ENCODE assay signal across 8 cellular contexts in the genomic region with DNA sequence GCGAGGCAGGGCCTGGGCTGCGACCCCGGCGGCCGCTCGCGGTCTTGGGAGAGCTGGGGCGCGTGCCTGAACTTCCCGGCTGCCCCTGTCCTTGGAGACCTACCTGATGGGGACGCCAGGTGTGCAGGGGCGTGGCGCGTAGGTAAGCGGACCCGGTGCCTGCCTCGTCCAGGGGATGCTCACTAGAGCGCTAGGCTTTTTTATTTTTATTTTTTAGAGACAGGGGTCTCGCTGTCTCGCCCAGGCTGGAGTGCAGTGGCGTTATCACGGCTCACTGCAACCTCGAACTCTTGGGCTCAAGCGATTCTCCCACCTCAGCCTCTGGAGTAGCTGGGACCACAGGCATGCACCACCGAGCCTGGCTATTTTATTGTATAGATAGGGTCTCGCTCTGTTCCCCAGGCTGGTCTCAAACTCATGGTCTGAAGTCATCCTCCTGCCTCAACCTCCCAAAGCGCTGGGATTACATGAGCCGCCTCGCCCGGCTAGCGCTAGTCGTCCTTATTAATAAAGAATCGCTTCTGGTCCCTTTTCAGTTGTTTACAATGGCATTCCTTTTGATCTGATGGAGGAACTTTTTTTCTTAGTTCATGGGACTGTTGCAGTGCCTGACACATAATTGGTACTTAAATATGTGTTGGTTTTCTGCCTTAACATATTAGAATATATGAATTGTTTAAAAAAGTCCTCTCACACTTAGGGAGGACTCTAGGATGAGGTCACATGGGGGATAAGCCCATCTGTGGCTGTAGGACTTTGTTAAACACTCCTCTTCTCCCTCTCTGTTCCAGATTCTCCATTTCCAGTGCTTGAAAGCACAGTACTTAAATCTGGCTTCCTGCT. TPM values are rescaled to one million over a fixed set of nuclear protein-coding genes. Genes with fewer than 3 reads are reported as not detected.
DNase-seq lines count a peak whose midpoint lies in the region; ATAC-seq and TF ChIP-seq lines count a peak whose summit lies in the region.

No MANE protein-coding gene starts in this region.

- H3K27ac ChIP-seq in heart left ventricle (peak overlapping the region; percentile 90 to 99 (median 98)), WERI-Rb-1 (peak overlapping the region; percentile 92), right cardiac atrium (ENCODE audit: low read length) (peak overlapping the region; percentile 91), smooth muscle cell (ENCODE audit: low read depth) (peak overlapping the region; percentile 17)

- 9 to 26% (median 11%) methylated on average over 13 to 33 of the region's 33 CpGs for WGBS in heart left ventricle, 4 donors
- WGBS in right cardiac atrium: 9% methylated on average over 33 of the region's 33 CpGs
- 3% methylated on average over 25 of the region's 33 CpGs for WGBS in smooth muscle cell (ENCODE audit: low lambda C conversion rate)

- no peak for TF ChIP-seq CTCF in heart left ventricle (IDR thresholded peaks at IDR 0.05)
- no peak for TF ChIP-seq CTCF in WERI-Rb-1 (IDR thresholded peaks at IDR 0.05; ENCODE audit: low read depth, low read length)
- no peak for TF ChIP-seq CTCF in smooth muscle cell (IDR thresholded peaks at IDR 0.05; ENCODE audit: borderline replicate concordance, insufficient read depth, poor library complexity, severe bottlenecking)

- peaks cover 11% of the 10 kb centered on the region for H3K79me2 ChIP-seq in smooth muscle cell (ENCODE audit: low read depth)

- DNase-seq in heart left ventricle (no peak), left cardiac atrium (no peak), WERI-Rb-1 (no peak), right cardiac atrium (no peak), smooth muscle cell (lab: John Stamatoyannopoulos, UW; ENCODE audit: unreplicated experiment) (no peak), NCI-H2107 (lab: John Stamatoyannopoulos, UW) (no peak), NCI-H345 (lab: John Stamatoyannopoulos, UW) (no peak)

- ATAC-seq in heart left ventricle (no peak), left cardiac atrium (no peak), right cardiac atrium (no peak), GM21717 (IDR thresholded peaks at IDR 0.05; ENCODE audit: unreplicated experiment) (no peak)

- intact Hi-C loops in heart left ventricle (cut with DNase I) (loop anchor here in 6 of 10 donors (5.0 to 10.0 kb wide), 4 partner anchors 59 to 168 kb away; a partner anchor contains a TSS), left cardiac atrium (cut with DNase I) (no loop called here), right cardiac atrium (cut with DNase I) (no loop called here)

- H3K9ac ChIP-seq in smooth muscle cell (ENCODE audit: low read depth): peak overlapping the region; percentile 72

- H3K4me1 ChIP-seq in heart left ventricle (peaks cover 0 to 26% (median 14%) of the 10 kb centered on the region in 12 donors), right cardiac atrium (ENCODE audit: control insufficient read depth, insufficient read depth, low read length) (peaks cover 6% of the 10 kb centered on the region), smooth muscle cell (ENCODE audit: low read depth) (peaks cover 24% of the 10 kb centered on the region)

- H2AFZ ChIP-seq in smooth muscle cell (ENCODE audit: low read depth): peak overlapping the region; percentile 54

- no peak for TF ChIP-seq POLR2A in heart left ventricle (IDR thresholded peaks at IDR 0.05)

- H3K4me2 ChIP-seq in smooth muscle cell: peak overlapping the region; percentile 97

- H3K36me3 ChIP-seq in heart left ventricle (peaks cover 0 to 32% (median 21%) of the 10 kb centered on the region in 9 donors), WERI-Rb-1 (peaks cover 31% of the 10 kb centered on the region), smooth muscle cell (ENCODE audit: low read depth) (peaks cover 18% of the 10 kb centered on the region)

- no peaks in the 10 kb centered on the region for H3K9me3 ChIP-seq in heart left ventricle
- no peaks in the 10 kb centered on the region for H3K9me3 ChIP-seq in WERI-Rb-1 (ENCODE audit: severe bottlenecking)
- H3K9me3 ChIP-seq in right cardiac atrium (ENCODE audit: control insufficient read depth, low read length): no peaks in the 10 kb centered on the region
- H3K9me3 ChIP-seq in smooth muscle cell (replicated peaks; ENCODE audit: low read depth): no peaks in the 10 kb centered on the region

- no peaks in the 10 kb centered on the region for H3K27me3 ChIP-seq in heart left ventricle
- no peaks in the 10 kb centered on the region for H3K27me3 ChIP-seq in WERI-Rb-1 (ENCODE audit: insufficient read depth, low read depth, severe bottlenecking)
- no peaks in the 10 kb centered on the region for H3K27me3 ChIP-seq in right cardiac atrium (ENCODE audit: control insufficient read depth, insufficient read depth)
- no peaks in the 10 kb centered on the region for H3K27me3 ChIP-seq in smooth muscle cell (ENCODE audit: low read depth)

- peaks cover 4% of the 10 kb centered on the region for H3F3A ChIP-seq in smooth muscle cell (ENCODE audit: low read depth)

- H4K20me1 ChIP-seq in smooth muscle cell (ENCODE audit: low read depth): no peaks in the 10 kb centered on the region

- H3K4me3 ChIP-seq in heart left ventricle: peak overlapping the region; percentile 73 to 97 (median 86)
- peak overlapping the region; percentile 52 for H3K4me3 ChIP-seq in WERI-Rb-1 (ENCODE audit: low read depth, low read length)
- H3K4me3 ChIP-seq in right cardiac atrium (ENCODE audit: low read length): peak overlapping the region; percentile 83
- H3K4me3 ChIP-seq in smooth muscle cell: peak overlapping the region; percentile 95

RNA-seq across cellular contexts. Expression of a gene that starts 0.8 kb away (rescaled TPM):
- 10 to 100 TPM in 4 of 9 donors, 1 to 10 TPM in 5; 3.6 to 15.2 (median 8.7) TPM for total RNA-seq in heart left ventricle
- polyA plus RNA-seq in heart left ventricle: 1 to 10 TPM; 1.5 to 5.3 TPM
- 10 to 100 TPM; 13.4 to 13.8 TPM for total RNA-seq in left cardiac atrium
- total RNA-seq in right cardiac atrium: 10 to 100 TPM in 2 of 4 donors, 1 to 10 TPM in 2; 8.7 to 13.3 (median 11.3) TPM
- 3.2 TPM for polyA plus RNA-seq in right cardiac atrium
- 26.4 and 50.0 TPM in 2 replicates for total RNA-seq in smooth muscle cell
- 5.8 and 7.2 TPM in 2 replicates for polyA plus RNA-seq in smooth muscle cell

Comparison
In these comparisons a context has a peak if more than half of its experiments do, and no peak if none do; other contexts are left out.
1. intact Hi-C loops: an anchor here in heart left ventricle (5.0 to 10.0 kb wide); none called in left cardiac atrium and right cardiac atrium.
2. H3K27ac ChIP-seq: peak in every context shown above with its lines; median percentile 98 in heart left ventricle; 92 in WERI-Rb-1; 91 in right cardiac atrium; 17 in smooth muscle cell.